Comparison of ENCODE assay signal across 2 cellular contexts in genomic region chr1:24357011-24357410, GRCh38.
TF ChIP-seq lines count a peak whose summit lies in the region.

No MANE protein-coding gene starts in this region.

TF ChIP-seq in HepG2, 621 proteins besides CTCF, POLR2A, EP300 and RAD21:
- TF ChIP-seq ZNF263 (CRISPR knock-in tag; IDR thresholded peaks at IDR 0.05): peak; percentile 48; the same call in 1 of the 2 replicates
- no peak for TF ChIP-seq REPIN1 (CRISPR knock-in tag; IDR thresholded peaks at IDR 0.05; ENCODE audit: borderline replicate concordance, low read depth)

TF ChIP-seq in H1, 55 proteins besides CTCF, POLR2A, EP300 and RAD21:
- TF ChIP-seq ASH2L (IDR thresholded peaks at IDR 0.05; ENCODE audit: low read length): no peak
- TF ChIP-seq RXRA (IDR thresholded peaks at IDR 0.05; ENCODE audit: insufficient read depth, low read depth, low read length): no peak
- TF ChIP-seq HDAC6 (IDR thresholded peaks at IDR 0.05; ENCODE audit: low read depth, low read length): no peak
- no peak for TF ChIP-seq RBBP5 (IDR thresholded peaks at IDR 0.05; ENCODE audit: borderline replicate concordance, low read depth, low read length)
- TF ChIP-seq KDM5A (IDR thresholded peaks at IDR 0.05; ENCODE audit: low read length): no peak
- TF ChIP-seq YY1 (IDR thresholded peaks at IDR 0.05; ENCODE audit: low read depth, low read length): no peak
- TF ChIP-seq PHF8 (conservative IDR thresholded peaks at IDR 0.05; ENCODE audit: low read depth, low read length): no peak
- no peak for TF ChIP-seq CBX5 (IDR thresholded peaks at IDR 0.05; ENCODE audit: low read depth, low read length)
- no peak for TF ChIP-seq BCL11A (IDR thresholded peaks at IDR 0.05; ENCODE audit: low read depth in 2 of 2, low read length in 2 of 2)
- TF ChIP-seq SIX5 (IDR thresholded peaks at IDR 0.05; ENCODE audit: low read depth, low read length): no peak
- TF ChIP-seq TAF7 (optimal IDR thresholded peaks at IDR 0.05; ENCODE audit: borderline replicate concordance, low read depth, low read length): no peak
- TF ChIP-seq ATF3 (IDR thresholded peaks at IDR 0.05; ENCODE audit: insufficient read depth, low read depth, low read length): no peak
- no peak for TF ChIP-seq POU5F1 (IDR thresholded peaks at IDR 0.05; ENCODE audit: low read depth, low read length)
- no peak for TF ChIP-seq SIN3A (conservative IDR thresholded peaks at IDR 0.05 in 1 of 2, IDR thresholded peaks at IDR 0.05 in 1 of 2; ENCODE audit: low read depth in 1 of 2, low read length in 2 of 2)
- no peak for TF ChIP-seq KDM1A (IDR thresholded peaks at IDR 0.05; ENCODE audit: borderline replicate concordance, low read length)
- TF ChIP-seq FOSL1 (IDR thresholded peaks at IDR 0.05; ENCODE audit: insufficient read depth, low read depth, low read length): no peak
